In the genomic region with DNA sequence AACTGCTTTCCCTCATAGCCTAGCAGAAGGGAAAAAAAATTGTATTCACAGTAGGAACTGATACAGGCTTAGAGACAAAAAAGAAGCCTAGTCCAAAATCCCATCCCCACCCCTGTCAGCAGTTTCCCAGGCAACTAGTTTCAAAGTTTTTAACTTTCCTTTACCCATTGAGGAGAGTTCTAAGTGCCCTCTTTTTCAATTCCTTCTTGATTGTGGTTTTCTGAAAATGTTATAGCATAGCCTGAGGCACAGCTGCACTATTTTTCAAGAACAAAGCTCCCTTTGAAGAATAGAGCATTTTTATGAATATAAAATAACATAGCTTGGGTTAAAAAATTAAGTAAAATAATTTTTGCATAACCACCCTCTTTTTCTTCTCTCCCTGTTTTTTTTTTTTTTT, we compare ENCODE assay signal across 16 cellular contexts.
"Had no signal": no experiment of that assay in that cellular context is flagged by ENCODE, and none has a peak within 500 bp of the region (broad histone marks: within the 10 kb centered on the region; RNA-seq: fewer than 3 reads in every experiment).

No MANE protein-coding gene starts in this region.

- H3K4me1 ChIP-seq: breast epithelium, lower lobe of right lung, thyroid gland had no signal

- H3K27ac ChIP-seq: breast epithelium, coronary artery, lower lobe of right lung, ovary, thyroid gland had no signal

- H3K27me3 ChIP-seq: breast epithelium, ovary, thyroid gland had no signal

- H3K9me3 ChIP-seq: lower lobe of right lung, ovary, thyroid gland had no signal

- H3K36me3 ChIP-seq: breast epithelium, lower lobe of right lung, ovary, thyroid gland had no signal

- H3K4me3 ChIP-seq: breast epithelium, coronary artery, lower lobe of right lung, ovary, thyroid gland had no signal

- ATAC-seq: activated CD4-positive, alpha-beta T cell treated with anti-CD3 and anti-CD28 coated beads for 36 hours; lower lobe of right lung; naive thymus-derived CD8-positive, alpha-beta T cell had no signal

- DNase-seq: activated B cell treated with CpG ODN at 0.5 μM for 24 hours; activated CD4-positive, alpha-beta T cell treated with anti-CD3 and anti-CD28 coated beads for 36 hours; activated CD4-positive, alpha-beta T cell treated with anti-CD3 and anti-CD28 coated beads, Interleukin-2, amount 50 U/mL, for 48 hours; activated naive CD4-positive, alpha-beta T cell treated with Interleukin-2 at 50 U/mL for 16 hours; activated naive CD8-positive, alpha-beta T cell treated with anti-CD3 and anti-CD28 coated beads for 36 hours; activated T-cell treated with anti-CD3 and anti-CD28 coated beads, Interleukin-2, amount 50 U/mL, for 48 hours; kidney; lower lobe of right lung; naive thymus-derived CD8-positive, alpha-beta T cell; ovary; right cardiac atrium; substantia nigra; T-helper 9 cell; thyroid gland had no signal
